8 cellular contexts compared by ENCODE assay signal in genomic region chr4:14178421-14178820, GRCh38.
DNase-seq lines count a peak whose midpoint lies in the region; ATAC-seq and TF ChIP-seq lines count a peak whose summit lies in the region.

No MANE protein-coding gene starts in this region.

- no peak for TF ChIP-seq CTCF in DOHH2 (IDR thresholded peaks at IDR 0.05; ENCODE audit: low read depth, low read length, poor library complexity, severe bottlenecking)
- no peak for TF ChIP-seq CTCF in cardiac fibroblast (IDR thresholded peaks at IDR 0.05; ENCODE audit: low read depth, low read length)

- no peaks in the 10 kb centered on the region for H3K27me3 ChIP-seq in DOHH2 (ENCODE audit: control insufficient read depth, low read length)

- peaks cover 26% of the 10 kb centered on the region for H3K4me1 ChIP-seq in DOHH2 (ENCODE audit: control insufficient read depth, low read length)

- H3K4me3 ChIP-seq in DOHH2 (ENCODE audit: low read length) (peak overlapping the region; percentile 25; the same call in 1 of the 2 replicates), cardiac fibroblast (replicated peaks in 1 of 2; ENCODE audit: low read depth in 2 of 2, low read length in 2 of 2) (no peak overlapping the region)

- H3K27ac ChIP-seq in DOHH2 (ENCODE audit: low read depth, low read length) = no peak overlapping the region; the same call in 1 of the 2 replicates

- H3K79me2 ChIP-seq in DOHH2 (ENCODE audit: control insufficient read depth, low read length) = no peaks in the 10 kb centered on the region

- H3K4me3 Mint-ChIP-seq in stimulated activated naive CD8-positive, alpha-beta T cell treated with anti-CD3 and anti-CD28 coated beads, Interleukin-15, amount 100 ng/mL, for 72 hours = peak overlapping the region; percentile 16 to 21

- DNase-seq in cardiac fibroblast (ENCODE audit: low read depth in 2 of 2) (peak; percentile 72), cortex of kidney (lab: John Stamatoyannopoulos, UW) (no peak), NCI-H1930 (lab: John Stamatoyannopoulos, UW) (no peak), NCI-H128 (lab: John Stamatoyannopoulos, UW; ENCODE audit: unreplicated experiment) (no peak)
- DNase-seq in stimulated activated naive CD8-positive, alpha-beta T cell treated with anti-CD3 and anti-CD28 coated beads, Interleukin-15, amount 100 ng/mL, for 72 hours = no peak

- ATAC-seq in GM21423 (IDR thresholded peaks at IDR 0.05; ENCODE audit: unreplicated experiment) (peak; percentile 75), HG03565 (IDR thresholded peaks at IDR 0.05; ENCODE audit: unreplicated experiment) (peak; percentile 64)
- peak; percentile 74 for ATAC-seq in stimulated activated naive CD8-positive, alpha-beta T cell treated with anti-CD3 and anti-CD28 coated beads, Interleukin-15, amount 100 ng/mL, for 72 hours

- no peaks in the 10 kb centered on the region for H3K9me2 ChIP-seq in DOHH2 (replicated peaks; ENCODE audit: control insufficient read depth, low read length)

- H3K27ac Mint-ChIP-seq in stimulated activated naive CD8-positive, alpha-beta T cell treated with anti-CD3 and anti-CD28 coated beads, Interleukin-15, amount 100 ng/mL, for 72 hours = peak overlapping the region; percentile 48 to 83

- no peaks in the 10 kb centered on the region for H3K9me3 ChIP-seq in DOHH2 (ENCODE audit: control insufficient read depth, insufficient read depth, low read length)

- peaks cover 21% of the 10 kb centered on the region for H3K4me1 Mint-ChIP-seq in stimulated activated naive CD8-positive, alpha-beta T cell treated with anti-CD3 and anti-CD28 coated beads, Interleukin-15, amount 100 ng/mL, for 72 hours

- no peaks in the 10 kb centered on the region for H3K27me3 Mint-ChIP-seq in stimulated activated naive CD8-positive, alpha-beta T cell treated with anti-CD3 and anti-CD28 coated beads, Interleukin-15, amount 100 ng/mL, for 72 hours

- peak overlapping the region; percentile 46 for H3K4me2 ChIP-seq in DOHH2 (ENCODE audit: low read length)

- no peaks in the 10 kb centered on the region for H3F3A ChIP-seq in DOHH2 (ENCODE audit: control insufficient read depth, insufficient read depth)

- no peaks in the 10 kb centered on the region for H4K20me1 ChIP-seq in DOHH2 (ENCODE audit: control insufficient read depth, insufficient read depth, low read depth, low read length)

- peaks cover 0 to 10% of the 10 kb centered on the region in 2 donors for H3K9me3 Mint-ChIP-seq in stimulated activated naive CD8-positive, alpha-beta T cell treated with anti-CD3 and anti-CD28 coated beads, Interleukin-15, amount 100 ng/mL, for 72 hours

- no peaks in the 10 kb centered on the region for H3K36me3 ChIP-seq in DOHH2 (ENCODE audit: control insufficient read depth, low read length)

Comparison
In these comparisons a context has a peak if more than half of its experiments do, and no peak if none do; other contexts are left out.
1. DNase-seq: peak in cardiac fibroblast (2 of 2); none in stimulated activated naive CD8-positive, alpha-beta T cell treated with anti-CD3 and anti-CD28 coated beads, Interleukin-15, amount 100 ng/mL, for 72 hours (0 of 2), cortex of kidney (single experiment), NCI-H1930 (0 of 2) and NCI-H128 (single experiment).
2. Peak in every context shown above with its lines, with median percentiles within 50 percentile points of each other: ATAC-seq.